In genomic region chr16:11560701-11561439, GRCh38 we compare ENCODE assay signal across 8 cellular contexts. TPM values are rescaled to one million over a fixed set of nuclear protein-coding genes. Genes with fewer than 3 reads are reported as not detected.
DNase-seq lines count a peak whose midpoint lies in the region; ATAC-seq, FAIRE-seq and TF ChIP-seq lines count a peak whose summit lies in the region.

No MANE protein-coding gene starts in this region.

- FAIRE-seq in GM12891 (lab: Jason Lieb, UNC) (no peak), HTR-8/SVneo (lab: Jason Lieb, UNC) (no peak)

- ATAC-seq in esophagus mucosa = peak; percentile 51
- ATAC-seq in GM18858 (IDR thresholded peaks at IDR 0.05; ENCODE audit: unreplicated experiment) = no peak
- no peak for ATAC-seq in GM18909 (IDR thresholded peaks at IDR 0.05; ENCODE audit: poor library complexity, unreplicated experiment)
- no peak for ATAC-seq in HG03378 (IDR thresholded peaks at IDR 0.05; ENCODE audit: unreplicated experiment)

- no peak for DNase-seq in GM12891 (ENCODE audit: insufficient read length, low spot score)
- DNase-seq in activated CD8-positive, alpha-beta memory T cell treated with anti-CD3 and anti-CD28 coated beads for 24 hours = peak; percentile 77
- DNase-seq in renal cortical epithelial cell (ENCODE audit: low read depth) = peak; percentile 17
- no peak for DNase-seq in HTR-8/SVneo (ENCODE audit: insufficient read length, low spot score)

- TF ChIP-seq POLR2A in GM12891 (IDR thresholded peaks at IDR 0.05; ENCODE audit: low read depth, low read length) = no peak

TF ChIP-seq in GM12891, 5 proteins besides CTCF, POLR2A, EP300 and RAD21:
- no peak for TF ChIP-seq TAF1 (IDR thresholded peaks at IDR 0.05; ENCODE audit: low read depth, low read length)
- no peak for TF ChIP-seq POLR2AphosphoS5 (IDR thresholded peaks at IDR 0.05; ENCODE audit: low read depth, low read length)
- no peak for TF ChIP-seq PAX5 (IDR thresholded peaks at IDR 0.05; ENCODE audit: insufficient read depth, low read length, severe bottlenecking)
- peak; percentile 28; the same call in 1 of the 2 replicates for TF ChIP-seq POU2F2 (IDR thresholded peaks at IDR 0.05; ENCODE audit: low read depth, low read length)
- TF ChIP-seq SPI1 (IDR thresholded peaks at IDR 0.05; ENCODE audit: low read depth, low read length) = no peak

RNA-seq across cellular contexts. Expression of gene LITAF, which starts 25.8 kb away (rescaled TPM):
- polyA plus RNA-seq in GM12891 (2012; ENCODE audit: low read depth, missing spikeins) = 159 TPM
- total RNA-seq in esophagus mucosa = 36.9 TPM
- total RNA-seq in renal cortical epithelial cell = 52.6 and 59.2 TPM in 2 replicates

Comparison
In these comparisons a context has a peak if more than half of its experiments do, and no peak if none do; other contexts are left out.
1. DNase-seq: peak in activated CD8-positive, alpha-beta memory T cell treated with anti-CD3 and anti-CD28 coated beads for 24 hours (single experiment) and renal cortical epithelial cell (single experiment); none in GM12891 (single experiment) and HTR-8/SVneo (single experiment).